In the genomic region with DNA sequence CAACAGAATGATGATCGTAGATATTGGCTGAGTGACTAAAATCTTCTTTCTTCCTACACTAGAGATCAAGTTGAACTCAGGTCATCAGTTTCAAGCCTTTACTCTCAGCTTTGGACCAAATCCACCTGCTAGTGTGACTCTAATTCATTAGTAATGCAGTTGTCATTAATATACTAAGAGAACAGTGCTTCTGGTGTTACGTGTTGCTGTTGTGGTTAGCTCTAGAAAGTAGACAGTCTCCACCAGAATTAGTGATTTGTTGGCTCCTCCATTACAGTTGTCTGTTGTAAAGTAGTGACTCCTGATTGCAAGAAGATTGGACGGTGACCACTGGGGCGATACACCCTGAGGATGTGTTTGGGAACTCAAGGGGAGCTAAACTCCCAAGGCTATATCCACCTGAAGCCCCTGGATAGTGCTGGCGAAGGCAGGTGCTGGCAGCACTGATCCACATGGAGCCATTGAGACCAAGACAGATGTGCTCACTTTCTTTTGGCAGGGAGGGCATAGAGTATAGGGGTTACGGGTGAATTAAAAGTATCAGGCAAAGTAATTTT, we compare ENCODE assay signal across 16 cellular contexts. TPM values are rescaled to one million over a fixed set of nuclear protein-coding genes. Genes with fewer than 3 reads are reported as not detected.
DNase-seq lines count a peak whose midpoint lies in the region; ATAC-seq and TF ChIP-seq lines count a peak whose summit lies in the region.
"Had no signal": no experiment of that assay in that cellular context is flagged by ENCODE, and none has a peak within 500 bp of the region (broad histone marks: within the 10 kb centered on the region; RNA-seq: fewer than 3 reads in every experiment).

No MANE protein-coding gene starts in this region.

- no peak for TF ChIP-seq CTCF in BE2C (IDR thresholded peaks at IDR 0.05; ENCODE audit: low read depth, low read length)
- no peak for TF ChIP-seq CTCF in ovary (IDR thresholded peaks at IDR 0.05)
- no peak for TF ChIP-seq CTCF in psoas muscle (IDR thresholded peaks at IDR 0.05)
- TF ChIP-seq CTCF in mesothelial cell of epicardium (IDR thresholded peaks at IDR 0.05; ENCODE audit: unreplicated experiment): no peak

- no peaks in the 10 kb centered on the region for H3K9me3 ChIP-seq in BE2C
- H3K9me3 ChIP-seq in ovary: no peaks in the 10 kb centered on the region
- H3K9me3 ChIP-seq in psoas muscle: no peaks in the 10 kb centered on the region

- in situ Hi-C loops in G401 (cut with HindIII; ENCODE audit: low sequenced_read_pairs): no loop called here

- peak overlapping the region; percentile 69 for H3K4me3 Mint-ChIP-seq in activated CD4-positive, alpha-beta memory T cell treated with anti-CD3 and anti-CD28 coated beads for 36 hours
- no peak overlapping the region for H3K4me3 Mint-ChIP-seq in mesothelial cell of epicardium
- H3K4me3 Mint-ChIP-seq: endodermal cell, neural progenitor cell, WTC11 had no signal

- ATAC-seq in psoas muscle: no peak
- ATAC-seq: sciatic nerve, WTC11 had no signal

- H3K27me3 ChIP-seq in BE2C: no peaks in the 10 kb centered on the region
- no peaks in the 10 kb centered on the region for H3K27me3 ChIP-seq in ovary
- H3K27me3 ChIP-seq in psoas muscle (ENCODE audit: insufficient read depth in 3 of 3, low read length in 2 of 3): peaks cover 0 to 36% (median 10%) of the 10 kb centered on the region in 3 donors

- TF ChIP-seq POLR2A in ovary (IDR thresholded peaks at IDR 0.05): no peak

- H3K27ac ChIP-seq in caudate nucleus (ENCODE audit: low read depth, low read length) (no peak overlapping the region), ovary (no peak overlapping the region), psoas muscle (no peak overlapping the region)
- H3K27ac ChIP-seq: neural progenitor cell, PC-9 had no signal

- DNase-seq in BE2C (peak; percentile 20), G401 (ENCODE audit: low spot score) (peak; percentile 52), cerebellar cortex (ENCODE audit: low spot score) (peak; percentile 39), caudate nucleus (lab: John Stamatoyannopoulos, UW) (no peak), ovary (no peak), psoas muscle (no peak), mesothelial cell of epicardium (ENCODE audit: low spot score in 2 of 2, unreplicated experiment in 2 of 2) (no peak)
- no peak for DNase-seq in activated CD4-positive, alpha-beta memory T cell treated with anti-CD3 and anti-CD28 coated beads for 36 hours
- DNase-seq: endodermal cell, NCI-H1694 treated with DMSO at 0.1 percent for 48 hours, NCI-H524, PC-9 had no signal

- H3K27me3 Mint-ChIP-seq in activated CD4-positive, alpha-beta memory T cell treated with anti-CD3 and anti-CD28 coated beads for 36 hours: no peaks in the 10 kb centered on the region
- peaks cover 43% of the 10 kb centered on the region for H3K27me3 Mint-ChIP-seq in mesothelial cell of epicardium (ENCODE audit: low read depth)

- H3K36me3 Mint-ChIP-seq in activated CD4-positive, alpha-beta memory T cell treated with anti-CD3 and anti-CD28 coated beads for 36 hours: peaks cover 7% of the 10 kb centered on the region
- peaks cover 1% of the 10 kb centered on the region for H3K36me3 Mint-ChIP-seq in mesothelial cell of epicardium
- H3K36me3 Mint-ChIP-seq: neural progenitor cell, WTC11 had no signal

- H3K36me3 ChIP-seq in BE2C: peaks cover 17% of the 10 kb centered on the region
- H3K36me3 ChIP-seq in ovary: no peaks in the 10 kb centered on the region
- no peaks in the 10 kb centered on the region for H3K36me3 ChIP-seq in psoas muscle (ENCODE audit: insufficient read depth in 1 of 2, low read depth in 1 of 2)
- H3K36me3 ChIP-seq: neural progenitor cell had no signal

- no peak for TF ChIP-seq EP300 in ovary (IDR thresholded peaks at IDR 0.05)

- peak overlapping the region; percentile 91 for H3K27ac Mint-ChIP-seq in activated CD4-positive, alpha-beta memory T cell treated with anti-CD3 and anti-CD28 coated beads for 36 hours
- no peak overlapping the region for H3K27ac Mint-ChIP-seq in mesothelial cell of epicardium
- H3K27ac Mint-ChIP-seq: endodermal cell, neural progenitor cell, WTC11 had no signal

- WGBS in ovary, 3 donors: 93 to 95% (median 94%) methylated on average over 6 of the region's 6 CpGs
- WGBS in psoas muscle, 3 donors: 51 to 63% (median 58%) methylated on average over 6 of the region's 6 CpGs

- H3K9me3 Mint-ChIP-seq in activated CD4-positive, alpha-beta memory T cell treated with anti-CD3 and anti-CD28 coated beads for 36 hours: no peaks in the 10 kb centered on the region
- no peaks in the 10 kb centered on the region for H3K9me3 Mint-ChIP-seq in mesothelial cell of epicardium
- H3K9me3 Mint-ChIP-seq: endodermal cell, neural progenitor cell, WTC11 had no signal

- H3K4me3 ChIP-seq in BE2C (ENCODE audit: low read depth, low read length) (peak overlapping the region; percentile 85), ovary (no peak overlapping the region), psoas muscle (no peak overlapping the region)
- H3K4me3 ChIP-seq: lung, neural progenitor cell, PC-9 had no signal

- intact Hi-C loops in activated CD4-positive, alpha-beta memory T cell treated with anti-CD3 and anti-CD28 coated beads for 36 hours (cut with micrococcal nuclease): loop anchor here (1.0 to 5.0 kb wide), 3 partner anchors 10 to 135 kb away; a partner anchor contains a TSS
- intact Hi-C loops in ovary (cut with DNase I) (no loop called here), psoas muscle (cut with DNase I) (no loop called here)

- peaks cover 64% of the 10 kb centered on the region for H3K4me1 Mint-ChIP-seq in activated CD4-positive, alpha-beta memory T cell treated with anti-CD3 and anti-CD28 coated beads for 36 hours (ENCODE audit: low read depth)
- H3K4me1 Mint-ChIP-seq in mesothelial cell of epicardium: peaks cover 16% of the 10 kb centered on the region
- H3K4me1 Mint-ChIP-seq: endodermal cell had no signal

- H3K4me1 ChIP-seq in BE2C (peaks cover 25% of the 10 kb centered on the region), ovary (ENCODE audit: insufficient read depth) (peaks cover 2% of the 10 kb centered on the region), psoas muscle (no peaks in the 10 kb centered on the region)
- H3K4me1 ChIP-seq: neural progenitor cell had no signal

- CTCF ChIA-PET in activated CD4-positive, alpha-beta memory T cell treated with anti-CD3 and anti-CD28 coated beads for 36 hours (lab: Charles Lee): interaction anchor here (1.3 to 2.4 kb wide), 3 partner anchors 10 to 52 kb away, joined by 4 to 18 read pairs (median 13); no protein-coding TSS in a partner anchor

- POLR2A ChIA-PET in activated CD4-positive, alpha-beta memory T cell treated with anti-CD3 and anti-CD28 coated beads for 36 hours (lab: Charles Lee): interaction anchor here (0.5 to 2.7 kb wide), 3 partner anchors 9 to 114 kb away, joined by 3 to 20 read pairs (median 6); no protein-coding TSS in a partner anchor

RNA-seq across cellular contexts. Expression of a gene that starts 3.1 kb away (rescaled TPM):
- polyA plus RNA-seq in BE2C (2012; ENCODE audit: insufficient read depth, insufficient read length, low read depth): 88.5 TPM
- total RNA-seq in G401 (2014; rRNA removed; shearing (Covaris generic)): under 0.01 TPM in 1 of 2 replicates, not detected in the other
- total RNA-seq in activated CD4-positive, alpha-beta memory T cell treated with anti-CD3 and anti-CD28 coated beads for 36 hours: 10 to 100 TPM; 33.3 to 36.5 TPM
- total RNA-seq in ovary (1 to 10 TPM in 5 of 7 donors, under 1 TPM in 2; 0.36 to 5.0 (median 1.7) TPM), psoas muscle (under 1 TPM in 3 of 4 donors, not detected in 1; 0.02 to 0.27 (median 0.21) TPM), mesothelial cell of epicardium (11.4 to 13.3 TPM (median 11.7 TPM) in 3 replicates)
- polyA plus RNA-seq in ovary (1 to 10 TPM in 1 of 2 donors, under 1 TPM in 1; 0.58 to 1.0 TPM), psoas muscle (under 1 TPM; 0.03 to 1.00 (median 0.09) TPM)
- total RNA-seq: PC-9 had no signal

Comparison
In these comparisons a context has a peak if more than half of its experiments do, and no peak if none do; other contexts are left out.
1. DNase-seq: peak in BE2C (single experiment), G401 (single experiment) and cerebellar cortex (single experiment); none in activated CD4-positive, alpha-beta memory T cell treated with anti-CD3 and anti-CD28 coated beads for 36 hours (single experiment), caudate nucleus (0 of 61), ovary (0 of 5), psoas muscle (0 of 2) and mesothelial cell of epicardium (0 of 2).